In genomic region chr21:43043291-43043690, GRCh38 we compare ENCODE assay signal across 1 cellular context. TPM values are rescaled to one million over a fixed set of nuclear protein-coding genes. Genes with fewer than 3 reads are reported as not detected.
"Had no signal": no experiment of that assay in that cellular context is flagged by ENCODE, and none has a peak within 500 bp of the region (broad histone marks: within the 10 kb centered on the region; RNA-seq: fewer than 3 reads in every experiment).

No MANE protein-coding gene starts in this region.

RNA-seq across cellular contexts. Expression of gene CBS, which starts 32.3 kb away (rescaled TPM):
- total RNA-seq: HT-29 had no signal
